Comparison of ENCODE assay signal across 16 cellular contexts in genomic region chr10:75034714-75035258, GRCh38.
DNase-seq lines count a peak whose midpoint lies in the region; ATAC-seq and TF ChIP-seq lines count a peak whose summit lies in the region.
"Had no signal": no experiment of that assay in that cellular context is flagged by ENCODE, and none has a peak within 500 bp of the region (broad histone marks: within the 10 kb centered on the region; RNA-seq: fewer than 3 reads in every experiment).

No MANE protein-coding gene starts in this region.

- peak overlapping the region; percentile 4 for H3K4me3 Mint-ChIP-seq in activated CD8-positive, alpha-beta T cell treated with anti-CD3 and anti-CD28 coated beads for 36 hours
- H3K4me3 Mint-ChIP-seq in activated CD8-positive, alpha-beta T cell treated with anti-CD3 and anti-CD28 coated beads, Interleukin-2, amount 10 ng/mL, durations not matched to agents 7 days and 5 days, result no peak overlapping the region
- peak overlapping the region; percentile 40 for H3K4me3 Mint-ChIP-seq in activated naive CD8-positive, alpha-beta T cell
- H3K4me3 Mint-ChIP-seq: effector memory CD8-positive, alpha-beta T cell had no signal

- H2AFZ ChIP-seq in osteoblast (ENCODE audit: low read length) (no peak overlapping the region), OCI-LY7 (ENCODE audit: low read length) (no peak overlapping the region)

- H3K4me3 ChIP-seq in GM12865 (ENCODE audit: low read depth, low read length) (no peak overlapping the region), osteoblast (ENCODE audit: insufficient read depth, low read length) (no peak overlapping the region), OCI-LY7 (ENCODE audit: low read depth, low read length, poor library complexity, severe bottlenecking) (no peak overlapping the region)
- H3K4me3 ChIP-seq: lower lobe of right lung had no signal

- DNase-seq in activated CD8-positive, alpha-beta T cell treated with anti-CD3 and anti-CD28 coated beads for 36 hours, result no peak
- no peak for DNase-seq in activated CD8-positive, alpha-beta T cell treated with anti-CD3 and anti-CD28 coated beads, Interleukin-2, amount 10 ng/mL, durations not matched to agents 7 days and 5 days
- DNase-seq in GM12865 (ENCODE audit: low read depth) (no peak), osteoblast (ENCODE audit: insufficient read length, low spot score, missing footprints) (peak; percentile 51), A172 (ENCODE audit: low spot score) (no peak), OCI-LY7 (ENCODE audit: low spot score) (no peak)
- DNase-seq: effector memory CD8-positive, alpha-beta T cell; GF-D8; H7; lower lobe of right lung; NCI-H1105 treated with DMSO at 0.1 percent for 48 hours; NCI-H2081 treated with DMSO at 0.1 percent for 48 hours; NCI-H524 had no signal

- H3K4me2 ChIP-seq in osteoblast (ENCODE audit: insufficient read depth, low read length) (no peak overlapping the region), OCI-LY7 (ENCODE audit: low read length) (no peak overlapping the region)

- H4K20me1 ChIP-seq in osteoblast (ENCODE audit: insufficient read depth, low read length) (no peaks in the 10 kb centered on the region), OCI-LY7 (ENCODE audit: insufficient read depth, low read length) (no peaks in the 10 kb centered on the region)

- no TSS peak for BruUV-seq in OCI-LY7 (replicated peaks; lab: Mats Ljungman, UMichigan)

- H3K27me3 ChIP-seq in osteoblast (ENCODE audit: insufficient read depth, low read length), result no peaks in the 10 kb centered on the region

- peaks cover 7% of the 10 kb centered on the region for H3K36me3 ChIP-seq in osteoblast (ENCODE audit: insufficient read depth, low read length)
- peaks cover 12% of the 10 kb centered on the region; the same call in 1 of the 2 replicates for H3K36me3 ChIP-seq in OCI-LY7 (ENCODE audit: insufficient read depth, low read length)

- CTCF ChIA-PET in activated CD8-positive, alpha-beta T cell treated with anti-CD3 and anti-CD28 coated beads for 36 hours (lab: Charles Lee), result interaction anchor here (1.0 to 3.2 kb wide), 4 partner anchors 8 to 65 kb away, joined by 3 to 16 read pairs (median 4); no protein-coding TSS in a partner anchor
- CTCF ChIA-PET in activated CD8-positive, alpha-beta T cell treated with anti-CD3 and anti-CD28 coated beads, Interleukin-2, amount 10 ng/mL, durations not matched to agents 7 days and 5 days (lab: Charles Lee), result interaction anchor here (1.4 to 1.5 kb wide), 3 partner anchors 15 to 296 kb away, joined by 4 to 5 read pairs (median 4); no protein-coding TSS in a partner anchor
- CTCF ChIA-PET in OCI-LY7 (lab: Charles Lee; ENCODE audit: unreplicated experiment), result no interaction called here

- H3K36me3 Mint-ChIP-seq in activated CD8-positive, alpha-beta T cell treated with anti-CD3 and anti-CD28 coated beads for 36 hours (ENCODE audit: low read depth), result peaks cover 30% of the 10 kb centered on the region
- peaks cover 12% of the 10 kb centered on the region for H3K36me3 Mint-ChIP-seq in activated CD8-positive, alpha-beta T cell treated with anti-CD3 and anti-CD28 coated beads, Interleukin-2, amount 10 ng/mL, durations not matched to agents 7 days and 5 days (ENCODE audit: low read depth)
- peaks cover 5% of the 10 kb centered on the region for H3K36me3 Mint-ChIP-seq in activated naive CD8-positive, alpha-beta T cell

- H3K9me2 ChIP-seq in OCI-LY7 (ENCODE audit: insufficient read depth, low read length), result no peaks in the 10 kb centered on the region

- peaks cover 9% of the 10 kb centered on the region for H3K9me3 Mint-ChIP-seq in activated CD8-positive, alpha-beta T cell treated with anti-CD3 and anti-CD28 coated beads for 36 hours
- H3K9me3 Mint-ChIP-seq in activated CD8-positive, alpha-beta T cell treated with anti-CD3 and anti-CD28 coated beads, Interleukin-2, amount 10 ng/mL, durations not matched to agents 7 days and 5 days (ENCODE audit: insufficient read depth), result no peaks in the 10 kb centered on the region
- no peaks in the 10 kb centered on the region for H3K9me3 Mint-ChIP-seq in activated naive CD8-positive, alpha-beta T cell (ENCODE audit: low read depth)
- H3K9me3 Mint-ChIP-seq: effector memory CD8-positive, alpha-beta T cell had no signal

- H3K9me3 ChIP-seq in osteoblast (ENCODE audit: low read depth, low read length) (no peaks in the 10 kb centered on the region), OCI-LY7 (ENCODE audit: low read length) (no peaks in the 10 kb centered on the region)
- H3K9me3 ChIP-seq: lower lobe of right lung had no signal

- H3K4me1 ChIP-seq in osteoblast (ENCODE audit: insufficient read depth, low read length), result peaks cover 4% of the 10 kb centered on the region
- peaks cover 6% of the 10 kb centered on the region for H3K4me1 ChIP-seq in OCI-LY7 (ENCODE audit: insufficient read depth, low read length, poor library complexity, severe bottlenecking)
- H3K4me1 ChIP-seq: lower lobe of right lung had no signal

- TF ChIP-seq CTCF in activated CD8-positive, alpha-beta T cell treated with anti-CD3 and anti-CD28 coated beads for 36 hours (IDR thresholded peaks at IDR 0.05), result peak; percentile 5
- TF ChIP-seq CTCF in GM12865 (IDR thresholded peaks at IDR 0.05; ENCODE audit: insufficient read depth, low read depth, low read length, missing control alignments) (peak; percentile 1), osteoblast (IDR thresholded peaks at IDR 0.05; ENCODE audit: extremely low read depth, low read depth, low read length) (no peak), OCI-LY7 (conservative IDR thresholded peaks at IDR 0.05; ENCODE audit: low read length) (no peak)

- ATAC-seq in activated CD8-positive, alpha-beta T cell treated with anti-CD3 and anti-CD28 coated beads for 36 hours, result no peak
- ATAC-seq in activated CD8-positive, alpha-beta T cell treated with anti-CD3 and anti-CD28 coated beads, Interleukin-2, amount 10 ng/mL, durations not matched to agents 7 days and 5 days, result no peak
- ATAC-seq in HG02588 (IDR thresholded peaks at IDR 0.05; ENCODE audit: unreplicated experiment), result no peak
- ATAC-seq: effector memory CD8-positive, alpha-beta T cell; lower lobe of right lung had no signal

- H3K27ac Mint-ChIP-seq in activated CD8-positive, alpha-beta T cell treated with anti-CD3 and anti-CD28 coated beads for 36 hours, result peak overlapping the region; percentile 89
- no peak overlapping the region for H3K27ac Mint-ChIP-seq in activated CD8-positive, alpha-beta T cell treated with anti-CD3 and anti-CD28 coated beads, Interleukin-2, amount 10 ng/mL, durations not matched to agents 7 days and 5 days
- peak overlapping the region; percentile 86 for H3K27ac Mint-ChIP-seq in activated naive CD8-positive, alpha-beta T cell

- intact Hi-C loops in activated CD8-positive, alpha-beta T cell treated with anti-CD3 and anti-CD28 coated beads for 36 hours (cut with micrococcal nuclease), result no loop called here
- intact Hi-C loops in OCI-LY7 (cut with micrococcal nuclease; ENCODE audit: unreplicated experiment), result no loop called here

- H3K27ac ChIP-seq in osteoblast (ENCODE audit: low read depth, low read length) (no peak overlapping the region), OCI-LY7 (ENCODE audit: low read depth, low read length, poor library complexity, severe bottlenecking) (no peak overlapping the region)
- H3K27ac ChIP-seq: C4-2B, lower lobe of right lung had no signal

- H3K79me2 ChIP-seq in osteoblast (ENCODE audit: insufficient read depth, low read length) (no peaks in the 10 kb centered on the region), OCI-LY7 (ENCODE audit: insufficient read depth, low read depth, low read length) (no peaks in the 10 kb centered on the region)

- H3K27me3 Mint-ChIP-seq in activated CD8-positive, alpha-beta T cell treated with anti-CD3 and anti-CD28 coated beads for 36 hours, result no peaks in the 10 kb centered on the region
- H3K27me3 Mint-ChIP-seq in activated CD8-positive, alpha-beta T cell treated with anti-CD3 and anti-CD28 coated beads, Interleukin-2, amount 10 ng/mL, durations not matched to agents 7 days and 5 days (ENCODE audit: low read depth), result no peaks in the 10 kb centered on the region
- no peaks in the 10 kb centered on the region for H3K27me3 Mint-ChIP-seq in activated naive CD8-positive, alpha-beta T cell
- H3K27me3 Mint-ChIP-seq: effector memory CD8-positive, alpha-beta T cell had no signal

- H3K4me1 Mint-ChIP-seq in activated CD8-positive, alpha-beta T cell treated with anti-CD3 and anti-CD28 coated beads for 36 hours (ENCODE audit: low read depth), result peaks cover 63% of the 10 kb centered on the region
- H3K4me1 Mint-ChIP-seq in activated CD8-positive, alpha-beta T cell treated with anti-CD3 and anti-CD28 coated beads, Interleukin-2, amount 10 ng/mL, durations not matched to agents 7 days and 5 days (ENCODE audit: low read depth), result peaks cover 31% of the 10 kb centered on the region
- peaks cover 37% of the 10 kb centered on the region for H3K4me1 Mint-ChIP-seq in activated naive CD8-positive, alpha-beta T cell (ENCODE audit: low read depth)

- POLR2A ChIA-PET in activated CD8-positive, alpha-beta T cell treated with anti-CD3 and anti-CD28 coated beads for 36 hours (lab: Charles Lee), result interaction anchor here (1.1 kb wide), 1 partner anchor 8 kb away, joined by 3 read pairs; no protein-coding TSS in a partner anchor
- POLR2A ChIA-PET in activated CD8-positive, alpha-beta T cell treated with anti-CD3 and anti-CD28 coated beads, Interleukin-2, amount 10 ng/mL, durations not matched to agents 7 days and 5 days (lab: Charles Lee), result no interaction called here
- POLR2A ChIA-PET in OCI-LY7 (lab: Charles Lee), result no interaction called here

Comparison
In these comparisons a context has a peak if more than half of its experiments do, and no peak if none do; other contexts are left out.
1. CTCF ChIP-seq: peak in activated CD8-positive, alpha-beta T cell treated with anti-CD3 and anti-CD28 coated beads for 36 hours (single experiment) and GM12865 (single experiment); none in osteoblast (single experiment) and OCI-LY7 (single experiment).